Comparison of ENCODE assay signal across 8 cellular contexts in genomic region chr2:58428286-58428552, GRCh38.
DNase-seq lines count a peak whose midpoint lies in the region; ATAC-seq and TF ChIP-seq lines count a peak whose summit lies in the region.

No MANE protein-coding gene starts in this region.

- no peaks in the 10 kb centered on the region for H3F3A ChIP-seq in PC-9 (ENCODE audit: insufficient read depth, low read depth)

- POLR2A ChIA-PET in PC-9 (lab: Charles Lee; ENCODE audit: unreplicated experiment) = no interaction called here

- H3K9me3 ChIP-seq in PC-9 (ENCODE audit: insufficient read depth, low read depth) = no peaks in the 10 kb centered on the region
- no peaks in the 10 kb centered on the region for H3K9me3 ChIP-seq in esophagus squamous epithelium
- H3K9me3 ChIP-seq in sigmoid colon = no peaks in the 10 kb centered on the region

- peak; percentile 41 for DNase-seq in ELR (ENCODE audit: low read depth)
- DNase-seq in PC-9 = peak in 1 of 2 experiments; percentile 14
- no peak for DNase-seq in esophagus squamous epithelium (lab: John Stamatoyannopoulos, UW)
- DNase-seq in sigmoid colon = no peak

- H2AFZ ChIP-seq in PC-9 = peak overlapping the region; percentile 86

- BruUV-seq in PC-9 (replicated peaks; lab: Mats Ljungman, UMichigan) = no TSS peak

- intact Hi-C loops in PC-9 (cut with micrococcal nuclease; ENCODE audit: unreplicated experiment) = no loop called here
- intact Hi-C loops in esophagus squamous epithelium (cut with DNase I) = no loop called here
- intact Hi-C loops in sigmoid colon (cut with DNase I) = no loop called here

- H3K4me2 ChIP-seq in PC-9 = peak overlapping the region; percentile 96

- ATAC-seq in HG02852 (IDR thresholded peaks at IDR 0.05; ENCODE audit: unreplicated experiment) (peak; percentile 49), HG03196 (IDR thresholded peaks at IDR 0.05; ENCODE audit: unreplicated experiment) (no peak), HG03108 (IDR thresholded peaks at IDR 0.05; ENCODE audit: unreplicated experiment) (no peak), HG03457 (IDR thresholded peaks at IDR 0.05; ENCODE audit: unreplicated experiment) (no peak)

- peaks cover 12% of the 10 kb centered on the region for H3K4me1 ChIP-seq in PC-9 (replicated peaks; ENCODE audit: insufficient read depth)
- peaks cover 9 to 15% (median 13%) of the 10 kb centered on the region in 3 donors for H3K4me1 ChIP-seq in esophagus squamous epithelium
- peaks cover 0 to 17% (median 15%) of the 10 kb centered on the region in 4 donors for H3K4me1 ChIP-seq in sigmoid colon

- H3K27ac ChIP-seq in PC-9 = no peak overlapping the region
- no peak overlapping the region for H3K27ac ChIP-seq in esophagus squamous epithelium
- H3K27ac ChIP-seq in sigmoid colon = no peak overlapping the region

- TF ChIP-seq EP300 in sigmoid colon (IDR thresholded peaks at IDR 0.05) = no peak

- no peaks in the 10 kb centered on the region for H4K20me1 ChIP-seq in PC-9 (ENCODE audit: insufficient read depth)

- H3K4me3 ChIP-seq in PC-9 (peak overlapping the region; percentile 63), esophagus squamous epithelium (peak overlapping the region; percentile 9 to 57 (median 30)), sigmoid colon (peak overlapping the region; percentile 28 to 49 (median 42))

- CTCF ChIA-PET in PC-9 (lab: Charles Lee) = no interaction called here

- H3K27me3 ChIP-seq in PC-9 (ENCODE audit: insufficient read depth, low read depth) = no peaks in the 10 kb centered on the region
- H3K27me3 ChIP-seq in esophagus squamous epithelium = peaks cover 0 to 54% (median 2%) of the 10 kb centered on the region in 4 donors
- H3K27me3 ChIP-seq in sigmoid colon = peaks cover 0 to 5% (median 0%) of the 10 kb centered on the region in 3 donors

- TF ChIP-seq POLR2A in esophagus squamous epithelium (IDR thresholded peaks at IDR 0.05) (no peak), sigmoid colon (IDR thresholded peaks at IDR 0.05) (no peak)

- WGBS in esophagus squamous epithelium, 2 donors = 0 to 2% methylated on average over 4 to 12 of the region's 37 CpGs
- WGBS in sigmoid colon, 2 donors = 0 to 1% methylated on average over 37 of the region's 37 CpGs

- H3K36me3 ChIP-seq in PC-9 (ENCODE audit: low read depth) (no peaks in the 10 kb centered on the region), esophagus squamous epithelium (no peaks in the 10 kb centered on the region), sigmoid colon (no peaks in the 10 kb centered on the region)

- H3K79me2 ChIP-seq in PC-9 (ENCODE audit: low read depth) = no peaks in the 10 kb centered on the region

- TF ChIP-seq CTCF in PC-9 (conservative IDR thresholded peaks at IDR 0.05) (no peak), esophagus squamous epithelium (IDR thresholded peaks at IDR 0.05) (no peak), sigmoid colon (IDR thresholded peaks at IDR 0.05) (no peak)

- H3K9me2 ChIP-seq in PC-9 (ENCODE audit: insufficient read depth) = no peaks in the 10 kb centered on the region
